8 cellular contexts compared by ENCODE assay signal in genomic region chr2:170324640-170325046, GRCh38.
DNase-seq lines count a peak whose midpoint lies in the region; ATAC-seq and TF ChIP-seq lines count a peak whose summit lies in the region.

No MANE protein-coding gene starts in this region.

- no peaks in the 10 kb centered on the region for H3K4me1 Mint-ChIP-seq in T-cell
- peaks cover 19% of the 10 kb centered on the region for H3K4me1 Mint-ChIP-seq in endothelial cell (ENCODE audit: unreplicated experiment)
- peaks cover 18% of the 10 kb centered on the region for H3K4me1 Mint-ChIP-seq in nephron progenitor cell

- DNase-seq in A172 (ENCODE audit: low spot score) = peak; percentile 55
- DNase-seq in GM03348 (ENCODE audit: low spot score) = peak; percentile 57
- peak; percentile 80 for DNase-seq in NCI-H146 treated with DMSO at 0.1 percent for 48 hours (lab: John Stamatoyannopoulos, UW; ENCODE audit: unreplicated experiment)
- peak in 23 of 34 experiments; percentile 1 to 27 (median 13) for DNase-seq in T-cell
- peak; percentile 59 for DNase-seq in endothelial cell (ENCODE audit: low spot score)
- peak; percentile 48 for DNase-seq in nephron progenitor cell
- no peak for DNase-seq in NK-92 treated with Interleukin-12 subunit alpha and Interleukin-12 subunit beta, amount 100 ng/mL, for 24 hours (lab: John Stamatoyannopoulos, UW)

- TF ChIP-seq CTCF in endothelial cell (IDR thresholded peaks at IDR 0.05; ENCODE audit: unreplicated experiment) (peak; percentile 32), nephron progenitor cell (IDR thresholded peaks at IDR 0.05) (peak; percentile 81)

- H3K27me3 Mint-ChIP-seq in T-cell (peaks cover 5 to 8% of the 10 kb centered on the region in 2 donors), endothelial cell (ENCODE audit: unreplicated experiment) (no peaks in the 10 kb centered on the region), nephron progenitor cell (ENCODE audit: low read depth, poor library complexity) (peaks cover 6% of the 10 kb centered on the region)

- H3K9me3 Mint-ChIP-seq in T-cell (peaks cover 0 to 11% (median 2%) of the 10 kb centered on the region in 3 donors), endothelial cell (ENCODE audit: unreplicated experiment) (peaks cover 5% of the 10 kb centered on the region), nephron progenitor cell (peaks cover 22% of the 10 kb centered on the region)

- H3K36me3 Mint-ChIP-seq in T-cell = no peaks in the 10 kb centered on the region
- peaks cover 11% of the 10 kb centered on the region for H3K36me3 Mint-ChIP-seq in endothelial cell (ENCODE audit: low read depth, unreplicated experiment)
- peaks cover 12% of the 10 kb centered on the region for H3K36me3 Mint-ChIP-seq in nephron progenitor cell (ENCODE audit: low read depth)

- POLR2A ChIA-PET in T-cell (lab: Charles Lee) = no interaction called here

- no peak for ATAC-seq in T-cell (replicated peaks in 1 of 4)
- no peak for ATAC-seq in HG03108 (IDR thresholded peaks at IDR 0.05; ENCODE audit: unreplicated experiment)

- CTCF ChIA-PET in T-cell (lab: Charles Lee) = interaction anchor here (0.6 to 1.7 kb wide), 4 partner anchors 492 to 648 kb away, joined by 3 to 6 read pairs (median 5); partner anchors contain the start of gene GAD1 (in 1 of the 2)

- no peak overlapping the region for H3K4me3 Mint-ChIP-seq in T-cell
- no peak overlapping the region for H3K4me3 Mint-ChIP-seq in endothelial cell (ENCODE audit: unreplicated experiment)
- no peak overlapping the region for H3K4me3 Mint-ChIP-seq in nephron progenitor cell

- H3K27ac Mint-ChIP-seq in T-cell (no peak overlapping the region), endothelial cell (ENCODE audit: unreplicated experiment) (no peak overlapping the region), nephron progenitor cell (no peak overlapping the region)
